20 cellular contexts compared by ENCODE assay signal in the genomic region with DNA sequence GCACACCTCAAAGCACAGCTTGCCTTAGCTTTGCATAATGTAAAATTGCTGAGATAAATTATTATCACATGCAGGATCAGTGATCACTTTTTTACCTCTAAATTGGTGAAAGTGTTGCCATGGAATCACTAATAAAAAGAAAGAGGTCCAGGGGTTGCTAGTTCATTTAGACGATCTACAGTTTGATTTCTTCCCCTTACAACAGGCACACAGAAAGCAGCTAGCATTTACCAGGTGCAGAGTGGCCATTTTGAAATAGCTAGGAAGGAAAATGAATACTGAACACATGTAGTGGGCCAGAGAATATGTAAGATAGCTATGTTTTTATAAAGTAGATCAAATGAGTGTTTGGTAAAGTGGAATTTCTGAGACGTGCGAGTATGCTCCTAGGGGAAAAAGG.
DNase-seq lines count a peak whose midpoint lies in the region; TF ChIP-seq lines count a peak whose summit lies in the region.
"Had no signal": no experiment of that assay in that cellular context is flagged by ENCODE, and none has a peak within 500 bp of the region (broad histone marks: within the 10 kb centered on the region; RNA-seq: fewer than 3 reads in every experiment).

No MANE protein-coding gene starts in this region.

- no peak for TF ChIP-seq POLR2A in ovary (IDR thresholded peaks at IDR 0.05)

- H3K9me3 ChIP-seq in HEK293 (ENCODE audit: control insufficient read depth, insufficient read depth, low read depth, low read length) (no peaks in the 10 kb centered on the region), ovary (no peaks in the 10 kb centered on the region)
- H3K9me3 ChIP-seq: BLaER1 treated with 17β-estradiol and CSF1 and Interleukin-3, amounts not matched to agents 10 nM and 100 nM; Caco-2 had no signal

- H3K4me3 ChIP-seq in HEK293 (ENCODE audit: low read depth, low read length): no peak overlapping the region
- no peak overlapping the region for H3K4me3 ChIP-seq in ovary
- H3K4me3 ChIP-seq: BLaER1 treated with 17β-estradiol and CSF1 and Interleukin-3, amounts not matched to agents 10 nM and 100 nM had no signal

- peaks cover 2% of the 10 kb centered on the region for H3K27me3 Mint-ChIP-seq in glutamatergic neuron (ENCODE audit: unreplicated experiment)

- DNase-seq in NCI-H1092 treated with DMSO at 0.1 percent for 48 hours (lab: John Stamatoyannopoulos, UW) (peak; percentile 43), NCI-H1092 (lab: John Stamatoyannopoulos, UW) (no peak), NCI-H69 (lab: John Stamatoyannopoulos, UW) (peak; percentile 19), glutamatergic neuron (no peak), kidney tubule cell (ENCODE audit: low spot score) (no peak), ovary (no peak), UCSD-AML1 (lab: John Stamatoyannopoulos, UW; ENCODE audit: unreplicated experiment) (no peak)
- DNase-seq: 8988T; Caco-2; CD4-positive, alpha-beta memory T cell; DMS 273 treated with DMSO at 0.1 percent for 48 hours; H9; KBM-7; MM.1S; NCI-H1048; NCI-H2029 treated with DMSO at 0.1 percent for 48 hours; NCI-H446; NCI-H774 had no signal

- H3K4me1 ChIP-seq in HEK293 (ENCODE audit: control insufficient read depth, insufficient read depth, low read length) (peaks cover 15% of the 10 kb centered on the region), ovary (ENCODE audit: insufficient read depth) (no peaks in the 10 kb centered on the region)
- H3K4me1 ChIP-seq: BLaER1 treated with 17β-estradiol and CSF1 and Interleukin-3, amounts not matched to agents 10 nM and 100 nM; Caco-2 had no signal

- H3K27ac Mint-ChIP-seq in glutamatergic neuron (ENCODE audit: unreplicated experiment): peak overlapping the region; percentile 97
- H3K27ac Mint-ChIP-seq: CD4-positive, alpha-beta memory T cell had no signal

- no peaks in the 10 kb centered on the region for H3K27me3 ChIP-seq in ovary
- H3K27me3 ChIP-seq: BLaER1 treated with 17β-estradiol and CSF1 and Interleukin-3, amounts not matched to agents 10 nM and 100 nM had no signal

- H3K27ac ChIP-seq in HEK293 (ENCODE audit: extremely low read depth, low read depth, low read length) (peak overlapping the region; percentile 36; the same call in 1 of the 2 replicates), ovary (no peak overlapping the region)
- H3K27ac ChIP-seq: BLaER1 treated with 17β-estradiol and CSF1 and Interleukin-3, amounts not matched to agents 10 nM and 100 nM had no signal

- TF ChIP-seq CTCF in HEK293 (tag by site-specific recombination; IDR thresholded peaks at IDR 0.05) (no peak), glutamatergic neuron (IDR thresholded peaks at IDR 0.05; ENCODE audit: partially characterized antibody, unreplicated experiment) (no peak), ovary (IDR thresholded peaks at IDR 0.05) (no peak)

- CTCF ChIA-PET in HEK293 (lab: Yijun Ruan, JAX): interaction anchor here (1.0 kb wide), 1 partner anchor 256 kb away, joined by 3 read pairs; no protein-coding TSS in a partner anchor

- intact Hi-C loops in ovary (cut with DNase I): no loop called here

- H3K4me3 Mint-ChIP-seq in glutamatergic neuron (ENCODE audit: unreplicated experiment): peak overlapping the region; percentile 67
- H3K4me3 Mint-ChIP-seq: CD4-positive, alpha-beta memory T cell; H9 had no signal

- no peak for TF ChIP-seq EP300 in ovary (IDR thresholded peaks at IDR 0.05)

- H3K36me3 Mint-ChIP-seq in glutamatergic neuron (ENCODE audit: unreplicated experiment): no peaks in the 10 kb centered on the region
- H3K36me3 Mint-ChIP-seq: CD4-positive, alpha-beta memory T cell had no signal

- peaks cover 43% of the 10 kb centered on the region for H3K4me1 Mint-ChIP-seq in glutamatergic neuron (ENCODE audit: low read depth, unreplicated experiment)
- H3K4me1 Mint-ChIP-seq: CD4-positive, alpha-beta memory T cell had no signal

- 38 to 66% (median 58%) methylated on average over 3 of the region's 3 CpGs for WGBS in ovary, 3 donors

- POLR2A ChIA-PET in HEK293 (lab: Yijun Ruan, JAX): no interaction called here

- H3K36me3 ChIP-seq in HEK293 (ENCODE audit: control insufficient read depth in 2 of 2, insufficient read depth in 1 of 2, low read length in 2 of 2) (no peaks in the 10 kb centered on the region), ovary (no peaks in the 10 kb centered on the region)
- H3K36me3 ChIP-seq: BLaER1 treated with 17β-estradiol and CSF1 and Interleukin-3, amounts not matched to agents 10 nM and 100 nM had no signal

- H3K9me3 Mint-ChIP-seq in glutamatergic neuron (ENCODE audit: unreplicated experiment): peaks cover 5% of the 10 kb centered on the region
- H3K9me3 Mint-ChIP-seq: H9 had no signal

TF ChIP-seq in HEK293, 187 proteins besides CTCF, POLR2A, EP300 and RAD21:
- no peak for TF ChIP-seq ZNF174 (tag by site-specific recombination; IDR thresholded peaks at IDR 0.05)
- TF ChIP-seq ZBTB21 (tag by site-specific recombination; IDR thresholded peaks at IDR 0.05): no peak
- TF ChIP-seq ZBTB17 (tag by site-specific recombination; IDR thresholded peaks at IDR 0.05): peak; percentile 49; the same call in 1 of the 2 replicates

Comparison
In these comparisons a context has a peak if more than half of its experiments do, and no peak if none do; other contexts are left out.
1. DNase-seq: peak in NCI-H1092 treated with DMSO at 0.1 percent for 48 hours (single experiment) and NCI-H69 (single experiment); none in NCI-H1092 (single experiment), glutamatergic neuron (single experiment), kidney tubule cell (single experiment), ovary (0 of 5) and UCSD-AML1 (single experiment).